Comparison of ENCODE assay signal across 31 cellular contexts in genomic region chr11:69819109-69819490, GRCh38. TPM values are rescaled to one million over a fixed set of nuclear protein-coding genes. Genes with fewer than 3 reads are reported as not detected.
DNase-seq lines count a peak whose midpoint lies in the region; ATAC-seq and TF ChIP-seq lines count a peak whose summit lies in the region.
"Had no signal": no experiment of that assay in that cellular context is flagged by ENCODE, and none has a peak within 500 bp of the region (broad histone marks: within the 10 kb centered on the region; RNA-seq: fewer than 3 reads in every experiment).

Gene FGF3, minus strand, starts transcription at chr11:69819416. Its CDS starts 483 bp downstream, at chr11:69818933.

- POLR2A ChIA-PET in IMR-90 (lab: Charles Lee; ENCODE audit: unreplicated experiment), result no interaction called here
- POLR2A ChIA-PET in activated CD4-positive, alpha-beta T cell treated with anti-CD3 and anti-CD28 coated beads, Interleukin-2, amount 10 ng/mL, durations not matched to agents 7 days and 5 days (lab: Charles Lee), result no interaction called here

- intact Hi-C loops in IMR-90 (cut with micrococcal nuclease), result no loop called here

- no peak for TF ChIP-seq POLR2A in IMR-90 (IDR thresholded peaks at IDR 0.05; ENCODE audit: low read depth, low read length)

- no peaks in the 10 kb centered on the region for H3K36me3 Mint-ChIP-seq in activated CD4-positive, alpha-beta T cell treated with anti-CD3 and anti-CD28 coated beads, Interleukin-2, amount 10 ng/mL, durations not matched to agents 7 days and 5 days (ENCODE audit: low read depth)
- H3K36me3 Mint-ChIP-seq: activated naive CD4-positive, alpha-beta T cell treated with anti-CD3 and anti-CD28 coated beads, Interleukin-2, amount 50 U/mL, for 72 hours; CD4-positive, CD25-positive, alpha-beta regulatory T cell; stimulated activated effector memory CD8-positive, alpha-beta T cell treated with anti-CD3 and anti-CD28 coated beads, Interleukin-12 subunit alpha, Interleukin-12 subunit beta, amount 100 ng/mL, for 72 hours had no signal

- dilution Hi-C loops in IMR-90 (cut with HindIII; ENCODE audit: low sequenced_read_pairs, unreplicated experiment), result no loop called here

- DNase-seq in IMR-90 (no peak), hepatocyte (ENCODE audit: low spot score) (no peak), neuronal stem cell (ENCODE audit: low spot score) (no peak), NCI-H2227 (lab: John Stamatoyannopoulos, UW; ENCODE audit: unreplicated experiment) (no peak), NCI-H524 treated with DMSO at 0.1 percent for 48 hours (lab: John Stamatoyannopoulos, UW) (no peak)
- no peak for DNase-seq in activated CD4-positive, alpha-beta T cell treated with anti-CD3 and anti-CD28 coated beads, Interleukin-2, amount 10 ng/mL, durations not matched to agents 7 days and 5 days
- DNase-seq: activated CD4-positive, alpha-beta T cell treated with anti-CD3 and anti-CD28 coated beads, Interleukin-2, amount 50 U/mL, for 4 hours; activated CD8-positive, alpha-beta memory T cell treated with anti-CD3 and anti-CD28 coated beads, Interleukin-2, amount 50 U/mL, for 4 hours; CD4-positive, CD25-positive, alpha-beta regulatory T cell; DMS 273 treated with DMSO at 0.1 percent for 48 hours; dorsolateral prefrontal cortex; Karpas-422; MV-4-11; NCI-H1694; NCI-H526 treated with DMSO at 0.1 percent for 48 hours; spleen; stimulated activated CD4-positive, alpha-beta T cell treated with anti-CD3 and anti-CD28 coated beads, Interleukin-2, amount 100 ng/mL, for 48 hours had no signal

- H3K9me2 ChIP-seq in hepatocyte (replicated peaks; ENCODE audit: insufficient read depth), result no peaks in the 10 kb centered on the region

- H3K27ac ChIP-seq in IMR-90 (ENCODE audit: insufficient read depth, low read length) (no peak within 1 kb of the TSS), hepatocyte (no peak within 1 kb of the TSS), neuronal stem cell (replicated peaks; ENCODE audit: low read length) (no peak within 1 kb of the TSS)
- H3K27ac ChIP-seq: ascending aorta, parathyroid adenoma, right atrium auricular region, RWPE1, spleen had no signal

- H2AFZ ChIP-seq in IMR-90 (replicated peaks; ENCODE audit: low read length, poor library complexity) (peak within 1 kb of the TSS; percentile 3), hepatocyte (peak within 1 kb of the TSS; percentile 60), neuronal stem cell (ENCODE audit: low read length) (no peak within 1 kb of the TSS)
- H2AFZ ChIP-seq: parathyroid adenoma had no signal

- peak within 1 kb of the TSS; percentile 45; the same call in 1 of the 2 replicates for H3K9ac ChIP-seq in ES-I3 (ENCODE audit: low read depth, low read length)
- H3K9ac ChIP-seq in IMR-90 (ENCODE audit: low read depth, low read length), result no peak within 1 kb of the TSS
- H3K9ac ChIP-seq in neuronal stem cell (ENCODE audit: low read depth, low read length, poor library complexity), result peak within 1 kb of the TSS; percentile 38
- H3K9ac ChIP-seq: parathyroid adenoma had no signal

- H3K9me1 ChIP-seq in IMR-90 (ENCODE audit: insufficient read depth, low read length), result no peaks in the 10 kb centered on the region

- no TSS peak for BruUV-seq in IMR-90 (replicated peaks; lab: Mats Ljungman, UMichigan)

- H3K18ac ChIP-seq in IMR-90 (ENCODE audit: low read depth, low read length) (no peak within 1 kb of the TSS), neuronal stem cell (ENCODE audit: low read length) (peak within 1 kb of the TSS; percentile 95)

- H2BK5ac ChIP-seq in IMR-90 (ENCODE audit: low read depth, low read length, poor library complexity, severe bottlenecking) (no peak within 1 kb of the TSS), neuronal stem cell (ENCODE audit: low read length) (no peak within 1 kb of the TSS)

- H3K79me1 ChIP-seq in IMR-90 (ENCODE audit: low read depth in 1 of 2, low read length in 2 of 2) (no peaks in the 10 kb centered on the region), neuronal stem cell (ENCODE audit: low read depth, low read length) (no peaks in the 10 kb centered on the region)

- in situ Hi-C loops in IMR-90 (cut with MboI; ENCODE audit: low sequenced_read_pairs), result no loop called here

- CTCF ChIA-PET in IMR-90 (lab: Yijun Ruan, JAX), result no interaction called here
- CTCF ChIA-PET in activated CD4-positive, alpha-beta T cell treated with anti-CD3 and anti-CD28 coated beads, Interleukin-2, amount 10 ng/mL, durations not matched to agents 7 days and 5 days (lab: Charles Lee), result no interaction called here

- ATAC-seq in IMR-90 (ENCODE audit: low read depth), result no peak
- ATAC-seq: activated naive CD4-positive, alpha-beta T cell treated with anti-CD3 and anti-CD28 coated beads, Interleukin-2, amount 50 U/mL, for 72 hours; activated T-helper 17 cell treated with anti-CD3 and anti-CD28 coated beads, Interleukin-2, amount 50 U/mL, for 72 hours; SK-N-SH treated with all-trans-retinoic acid at 6 μM for 48 hours; stimulated activated effector memory CD8-positive, alpha-beta T cell treated with anti-CD3 and anti-CD28 coated beads, Interleukin-12 subunit alpha, Interleukin-12 subunit beta, amount 100 ng/mL, for 72 hours had no signal

- H3K4ac ChIP-seq in IMR-90 (ENCODE audit: low read depth, low read length) (no peak within 1 kb of the TSS), neuronal stem cell (ENCODE audit: low read length) (no peak within 1 kb of the TSS)

- no peaks in the 10 kb centered on the region for H3K9me3 Mint-ChIP-seq in activated CD4-positive, alpha-beta T cell treated with anti-CD3 and anti-CD28 coated beads, Interleukin-2, amount 10 ng/mL, durations not matched to agents 7 days and 5 days
- H3K9me3 Mint-ChIP-seq: activated naive CD4-positive, alpha-beta T cell treated with anti-CD3 and anti-CD28 coated beads, Interleukin-2, amount 50 U/mL, for 72 hours; activated T-helper 17 cell treated with anti-CD3 and anti-CD28 coated beads, Interleukin-2, amount 50 U/mL, for 72 hours; central memory CD8-positive, alpha-beta T cell; stimulated activated effector memory CD8-positive, alpha-beta T cell treated with anti-CD3 and anti-CD28 coated beads, Interleukin-12 subunit alpha, Interleukin-12 subunit beta, amount 100 ng/mL, for 72 hours had no signal

- TF ChIP-seq CTCF in IMR-90 (conservative IDR thresholded peaks at IDR 0.05; ENCODE audit: low read depth, low read length) (no peak), hepatocyte (IDR thresholded peaks at IDR 0.05; ENCODE audit: poor library complexity) (no peak)

- no peaks in the 10 kb centered on the region for H3K4me1 ChIP-seq in ES-I3 (ENCODE audit: insufficient read depth, low read length)
- no peaks in the 10 kb centered on the region; the same call in 1 of the 2 replicates for H3K4me1 ChIP-seq in IMR-90 (ENCODE audit: control insufficient read depth, insufficient read depth, low read length)
- H3K4me1 ChIP-seq in hepatocyte (ENCODE audit: insufficient read depth), result peaks cover 12% of the 10 kb centered on the region
- peaks cover 0 to 9% of the 10 kb centered on the region in 2 donors for H3K4me1 ChIP-seq in neuronal stem cell (ENCODE audit: control insufficient read depth in 2 of 2, insufficient read depth in 1 of 2, low read depth in 1 of 2, low read length in 2 of 2)
- H3K4me1 ChIP-seq: ascending aorta, parathyroid adenoma had no signal

- WGBS in IMR-90 (ENCODE audit: extremely low coverage in 2 of 2, insufficient read length in 1 of 2), 2 experiments, result 1% methylated on average over 16 of the region's 40 CpGs; no CpG with 5 or more reads in 1 of the 2 experiments
- 0% methylated on average over 2 of the region's 40 CpGs for WGBS in hepatocyte (ENCODE audit: low lambda C conversion rate, missing lambda C conversion rate)
- WGBS in neuronal stem cell (ENCODE audit: extremely low coverage in 2 of 2, insufficient read length in 2 of 2, insufficient replicate concordance in 1 of 2), 2 donors, result no CpG with 5 or more reads among the region's 40 CpGs

- TF ChIP-seq RAD21 in IMR-90 (IDR thresholded peaks at IDR 0.05; ENCODE audit: low read length), result no peak

- no peak within 1 kb of the TSS for H3K4me3 Mint-ChIP-seq in activated CD4-positive, alpha-beta T cell treated with anti-CD3 and anti-CD28 coated beads, Interleukin-2, amount 10 ng/mL, durations not matched to agents 7 days and 5 days
- H3K4me3 Mint-ChIP-seq: activated T-helper 17 cell treated with anti-CD3 and anti-CD28 coated beads, Interleukin-2, amount 50 U/mL, for 72 hours; CD4-positive, CD25-positive, alpha-beta regulatory T cell; central memory CD8-positive, alpha-beta T cell; stimulated activated effector memory CD8-positive, alpha-beta T cell treated with anti-CD3 and anti-CD28 coated beads, Interleukin-12 subunit alpha, Interleukin-12 subunit beta, amount 100 ng/mL, for 72 hours had no signal

- no peak within 1 kb of the TSS for H3K27ac Mint-ChIP-seq in activated CD4-positive, alpha-beta T cell treated with anti-CD3 and anti-CD28 coated beads, Interleukin-2, amount 10 ng/mL, durations not matched to agents 7 days and 5 days
- H3K27ac Mint-ChIP-seq: activated naive CD4-positive, alpha-beta T cell treated with anti-CD3 and anti-CD28 coated beads, Interleukin-2, amount 50 U/mL, for 72 hours; activated T-helper 17 cell treated with anti-CD3 and anti-CD28 coated beads, Interleukin-2, amount 50 U/mL, for 72 hours; CD4-positive, CD25-positive, alpha-beta regulatory T cell; stimulated activated effector memory CD8-positive, alpha-beta T cell treated with anti-CD3 and anti-CD28 coated beads, Interleukin-12 subunit alpha, Interleukin-12 subunit beta, amount 100 ng/mL, for 72 hours had no signal

- peak within 1 kb of the TSS; percentile 97 for H2BK12ac ChIP-seq in neuronal stem cell (ENCODE audit: low read length)

- no peak within 1 kb of the TSS for H3K23ac ChIP-seq in IMR-90 (ENCODE audit: low read depth, low read length)
- H3K23ac ChIP-seq in neuronal stem cell (ENCODE audit: low read depth, low read length, poor library complexity), result peak within 1 kb of the TSS; percentile 73

- H3K14ac ChIP-seq in IMR-90 (replicated peaks; ENCODE audit: low read depth, low read length), result no peak within 1 kb of the TSS
- peak within 1 kb of the TSS; percentile 64 for H3K14ac ChIP-seq in neuronal stem cell (ENCODE audit: low read length)

- no peak within 1 kb of the TSS for H4K5ac ChIP-seq in IMR-90 (ENCODE audit: low read depth, low read length)

- H2BK15ac ChIP-seq in IMR-90 (ENCODE audit: low read depth, low read length) (no peak within 1 kb of the TSS), neuronal stem cell (ENCODE audit: low read length) (peak within 1 kb of the TSS; percentile 81)

- H3K9me3 ChIP-seq in ES-I3 (ENCODE audit: control insufficient read depth, insufficient read depth, low read length) (no peaks in the 10 kb centered on the region), IMR-90 (ENCODE audit: control insufficient read depth, insufficient read depth, low read length) (no peaks in the 10 kb centered on the region), hepatocyte (ENCODE audit: low read depth) (no peaks in the 10 kb centered on the region), neuronal stem cell (replicated peaks in 1 of 2; ENCODE audit: control insufficient read depth in 2 of 2, insufficient read depth in 1 of 2, low read depth in 1 of 2, low read length in 2 of 2) (peaks cover 0 to 10% of the 10 kb centered on the region in 2 donors)
- H3K9me3 ChIP-seq: ascending aorta, right atrium auricular region, spleen had no signal

- no peak within 1 kb of the TSS for H2BK20ac ChIP-seq in IMR-90 (ENCODE audit: low read depth, low read length)

- H4K20me1 ChIP-seq in IMR-90 (ENCODE audit: insufficient read depth, low read length) (no peaks in the 10 kb centered on the region), hepatocyte (ENCODE audit: insufficient read depth, poor library complexity, severe bottlenecking) (no peaks in the 10 kb centered on the region)

- H3K4me2 ChIP-seq in IMR-90 (ENCODE audit: low read depth, low read length) (no peak within 1 kb of the TSS), hepatocyte (peak within 1 kb of the TSS; percentile 72), neuronal stem cell (ENCODE audit: insufficient read depth, low read length, poor library complexity, severe bottlenecking) (peak within 1 kb of the TSS; percentile 91)

- H3K79me2 ChIP-seq in hepatocyte, result no peaks in the 10 kb centered on the region
- H3K79me2 ChIP-seq: parathyroid adenoma had no signal

- H4K91ac ChIP-seq in IMR-90 (ENCODE audit: insufficient read depth, low read depth, low read length) (no peak within 1 kb of the TSS), neuronal stem cell (ENCODE audit: low read depth, low read length, poor library complexity) (no peak within 1 kb of the TSS)

- H2AK9ac ChIP-seq in IMR-90 (replicated peaks; ENCODE audit: low read depth, low read length, poor library complexity), result no peak within 1 kb of the TSS

- H4K8ac ChIP-seq in IMR-90 (ENCODE audit: low read depth in 2 of 2, low read length in 2 of 2), result no peak within 1 kb of the TSS
- H4K8ac ChIP-seq in neuronal stem cell (ENCODE audit: low read depth, low read length), result no peak within 1 kb of the TSS

- H2BK120ac ChIP-seq in IMR-90 (ENCODE audit: low read depth, low read length) (no peak within 1 kb of the TSS), neuronal stem cell (ENCODE audit: low read depth, low read length) (peak within 1 kb of the TSS; percentile 97)

- no peak within 1 kb of the TSS for H3K56ac ChIP-seq in IMR-90 (ENCODE audit: extremely low read depth, insufficient read depth, low read length)

- H2AK5ac ChIP-seq in IMR-90 (ENCODE audit: low read depth, low read length), result no peak within 1 kb of the TSS
- peak within 1 kb of the TSS; percentile 84 for H2AK5ac ChIP-seq in neuronal stem cell (ENCODE audit: low read depth, low read length)

- H3K27me3 ChIP-seq in IMR-90 (ENCODE audit: control insufficient read depth, insufficient read depth, low read length), result peaks cover 83% of the 10 kb centered on the region
- peaks cover 75% of the 10 kb centered on the region for H3K27me3 ChIP-seq in hepatocyte
- H3K27me3 ChIP-seq in neuronal stem cell (ENCODE audit: control insufficient read depth in 3 of 3, insufficient read depth in 3 of 3, low read depth in 1 of 3, low read length in 3 of 3), result peaks cover 35 to 97% (median 72%) of the 10 kb centered on the region in 3 experiments
- H3K27me3 ChIP-seq: ascending aorta had no signal

- no peak within 1 kb of the TSS for H3K4me3 ChIP-seq in IMR-90 (ENCODE audit: insufficient read depth, low read depth, low read length)
- no peak within 1 kb of the TSS for H3K4me3 ChIP-seq in hepatocyte
- peak within 1 kb of the TSS in 1 of 2 donors; percentile 33 for H3K4me3 ChIP-seq in neuronal stem cell (ENCODE audit: low read length in 2 of 2)
- H3K4me3 ChIP-seq: ascending aorta had no signal

- H3K36me3 ChIP-seq in ES-I3 (ENCODE audit: insufficient read depth, low read length) (no peaks in the 10 kb centered on the region), IMR-90 (ENCODE audit: control insufficient read depth, insufficient read depth, low read length) (no peaks in the 10 kb centered on the region), hepatocyte (replicated peaks; ENCODE audit: insufficient read depth, low read depth) (no peaks in the 10 kb centered on the region), neuronal stem cell (replicated peaks in 1 of 2; ENCODE audit: control insufficient read depth in 2 of 2, insufficient read depth in 2 of 2, low read length in 2 of 2) (no peaks in the 10 kb centered on the region)
- H3K36me3 ChIP-seq: ascending aorta, right atrium auricular region, spleen had no signal

- H3K4me1 Mint-ChIP-seq in activated CD4-positive, alpha-beta T cell treated with anti-CD3 and anti-CD28 coated beads, Interleukin-2, amount 10 ng/mL, durations not matched to agents 7 days and 5 days, result no peaks in the 10 kb centered on the region
- H3K4me1 Mint-ChIP-seq: activated T-helper 17 cell treated with anti-CD3 and anti-CD28 coated beads, Interleukin-2, amount 50 U/mL, for 72 hours; CD4-positive, CD25-positive, alpha-beta regulatory T cell; central memory CD8-positive, alpha-beta T cell; stimulated activated effector memory CD8-positive, alpha-beta T cell treated with anti-CD3 and anti-CD28 coated beads, Interleukin-12 subunit alpha, Interleukin-12 subunit beta, amount 100 ng/mL, for 72 hours had no signal

- H3K27me3 Mint-ChIP-seq in activated CD4-positive, alpha-beta T cell treated with anti-CD3 and anti-CD28 coated beads, Interleukin-2, amount 10 ng/mL, durations not matched to agents 7 days and 5 days, result peaks cover 46% of the 10 kb centered on the region

RNA-seq across cellular contexts. Expression of gene FGF3, which starts in this region (rescaled TPM):
- not detected in 2 replicates for total RNA-seq in IMR-90 (2012; rRNA removed)
- polyA plus RNA-seq in IMR-90 (2012; rRNA removed), result not detected in 2 replicates
- polyA plus RNA-seq in IMR-90 (2012; cell fraction: cytosol; rRNA removed), result not detected in 2 replicates
- not detected in 2 replicates for polyA plus RNA-seq in IMR-90 (2012; cell fraction: nucleus; rRNA removed; ENCODE audit: low replicate concordance)
- total RNA-seq in hepatocyte, result not detected in 2 replicates
- polyA plus RNA-seq in hepatocyte, result not detected in 2 replicates
- 0.13 TPM for polyA plus RNA-seq in neuronal stem cell (2013, experiment 1 of 2)
- 0.26 TPM for polyA plus RNA-seq in neuronal stem cell (2013, experiment 2 of 2)
- not detected for total RNA-seq in activated CD4-positive, alpha-beta T cell treated with anti-CD3 and anti-CD28 coated beads, Interleukin-2, amount 10 ng/mL, durations not matched to agents 7 days and 5 days
- total RNA-seq: activated naive CD4-positive, alpha-beta T cell treated with anti-CD3 and anti-CD28 coated beads, Interleukin-2, amount 50 U/mL, for 72 hours; activated T-helper 17 cell treated with anti-CD3 and anti-CD28 coated beads, Interleukin-2, amount 50 U/mL, for 72 hours; ascending aorta; CD4-positive, CD25-positive, alpha-beta regulatory T cell; dorsolateral prefrontal cortex; G401; glomerular endothelial cell; myocyte; right atrium auricular region; spleen; temporal lobe had no signal
- polyA plus RNA-seq: CD4-positive, CD25-positive, alpha-beta regulatory T cell; spleen had no signal
